Comparison of ENCODE assay signal across 1 cellular context in the genomic region with DNA sequence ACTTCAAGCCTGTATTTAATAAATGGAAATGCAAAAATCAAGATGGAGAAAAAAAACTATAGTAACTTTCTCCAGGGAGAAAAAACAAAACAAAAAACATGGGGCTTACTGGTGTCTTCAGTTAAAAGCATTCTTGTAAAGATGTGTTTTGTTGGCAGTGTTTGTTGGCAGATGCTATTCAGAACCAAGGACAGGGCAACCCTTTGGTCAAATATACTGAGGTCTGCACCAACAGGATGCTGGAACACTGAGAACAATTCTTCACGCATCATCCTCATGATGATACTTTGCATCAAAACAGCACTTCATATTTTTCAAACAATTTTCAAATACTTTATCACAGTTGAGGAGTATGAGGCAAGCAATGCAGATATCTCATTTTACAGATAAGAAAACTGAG.
TF ChIP-seq lines count a peak whose summit lies in the region.

No MANE protein-coding gene starts in this region.

TF ChIP-seq in liver, 16 proteins besides CTCF, POLR2A, EP300 and RAD21 (continued from another document):
- TF ChIP-seq REST (IDR thresholded peaks at IDR 0.05): peak; percentile 86
- no peak for TF ChIP-seq TAF1 (conservative IDR thresholded peaks at IDR 0.05)
